ENCODE assay signal across 1 cellular context in genomic region chr6:20997143-20997792, GRCh38.
TF ChIP-seq lines count a peak whose summit lies in the region.

No MANE protein-coding gene starts in this region.

TF ChIP-seq in IMR-90, 13 proteins besides CTCF, POLR2A, EP300 and RAD21 (continued from another document):
- TF ChIP-seq BHLHE40 (IDR thresholded peaks at IDR 0.05; ENCODE audit: low read depth, low read length) (no peak), NFE2L2 (IDR thresholded peaks at IDR 0.05; ENCODE audit: low read depth, low read length) (no peak), FOS (IDR thresholded peaks at IDR 0.05; ENCODE audit: low read depth, low read length) (no peak), MXI1 (IDR thresholded peaks at IDR 0.05; ENCODE audit: borderline replicate concordance, low read depth, low read length) (no peak)
